In genomic region chr15:80856809-80857377, GRCh38 we compare ENCODE assay signal across 10 cellular contexts.
DNase-seq lines count a peak whose midpoint lies in the region; ATAC-seq and TF ChIP-seq lines count a peak whose summit lies in the region.
"Had no signal": no experiment of that assay in that cellular context is flagged by ENCODE, and none has a peak within 500 bp of the region (broad histone marks: within the 10 kb centered on the region; RNA-seq: fewer than 3 reads in every experiment).

No MANE protein-coding gene starts in this region.

- H3K4me2 ChIP-seq in H9 (ENCODE audit: insufficient read depth, insufficient read length, low read length), result no peak overlapping the region

- H3K27me3 ChIP-seq in ovary (no peaks in the 10 kb centered on the region), H9 (ENCODE audit: insufficient read depth, low read length) (no peaks in the 10 kb centered on the region)

- no peak overlapping the region for H2BK15ac ChIP-seq in H9 (ENCODE audit: low read depth, low read length)

- H4K5ac ChIP-seq in H9 (ENCODE audit: insufficient read length, low read depth, low read length), result no peak overlapping the region

- H2BK20ac ChIP-seq in H9 (ENCODE audit: low read depth, low read length, poor library complexity, severe bottlenecking), result no peak overlapping the region

- no peak overlapping the region for H3K4ac ChIP-seq in H9 (ENCODE audit: low read depth, low read length)

- no peak overlapping the region for H3T11ph ChIP-seq in H9 (ENCODE audit: low read length)

- no peak overlapping the region for H4K8ac ChIP-seq in H9 (replicated peaks; ENCODE audit: insufficient read length, low read depth, low read length)

- no peak for TF ChIP-seq POLR2A in ovary (IDR thresholded peaks at IDR 0.05)

- H3K56ac ChIP-seq in H9 (ENCODE audit: insufficient read length, low read depth, low read length), result no peak overlapping the region

- no peaks in the 10 kb centered on the region for H3K79me2 ChIP-seq in H9 (ENCODE audit: insufficient read depth, low read length)

- no peak overlapping the region for H3K14ac ChIP-seq in H9 (ENCODE audit: insufficient read depth, low read length)

- peaks cover 22% of the 10 kb centered on the region for H3K4me1 Mint-ChIP-seq in T-helper 17 cell
- peaks cover 8 to 9% of the 10 kb centered on the region in 2 experiments; a peak in 3 of 4 replicates for H3K4me1 Mint-ChIP-seq in H9
- H3K4me1 Mint-ChIP-seq in activated T-cell treated with anti-CD3 and anti-CD28 coated beads, Interleukin-2, amount 50 U/mL, for 72 hours (ENCODE audit: low read depth), result peaks cover 20% of the 10 kb centered on the region

- H3K4me3 ChIP-seq in ovary, result no peak overlapping the region

- H3K79me1 ChIP-seq in H9 (ENCODE audit: insufficient read depth, low read depth, low read length, poor library complexity, severe bottlenecking), result no peaks in the 10 kb centered on the region

- TF ChIP-seq CTCF in ovary (IDR thresholded peaks at IDR 0.05), result no peak
- no peak for TF ChIP-seq CTCF in H9 (conservative IDR thresholded peaks at IDR 0.05)

- intact Hi-C loops in ovary (cut with DNase I), result no loop called here

- ATAC-seq in T-helper 17 cell, result no peak
- ATAC-seq in activated T-cell treated with anti-CD3 and anti-CD28 coated beads, Interleukin-2, amount 50 U/mL, for 72 hours (replicated peaks in 1 of 2), result no peak

- no peaks in the 10 kb centered on the region for H4K20me1 ChIP-seq in H9 (ENCODE audit: control insufficient read depth, insufficient read depth, insufficient read length)

- H2AK5ac ChIP-seq in H9 (ENCODE audit: insufficient read length, low read length), result no peak overlapping the region

- no peaks in the 10 kb centered on the region for H3K36me3 Mint-ChIP-seq in T-helper 17 cell (ENCODE audit: low read depth)
- no peaks in the 10 kb centered on the region for H3K36me3 Mint-ChIP-seq in H9 (ENCODE audit: insufficient read depth in 1 of 3, low read depth in 3 of 3)
- H3K36me3 Mint-ChIP-seq in activated T-cell treated with anti-CD3 and anti-CD28 coated beads, Interleukin-2, amount 50 U/mL, for 72 hours (ENCODE audit: insufficient read depth in 2 of 2), result no peaks in the 10 kb centered on the region

- H2BK5ac ChIP-seq in H9 (ENCODE audit: insufficient read length, low read length), result no peak overlapping the region

- DNase-seq in Daoy (ENCODE audit: low read depth) (peak; percentile 45), NCI-H2196 (lab: John Stamatoyannopoulos, UW; ENCODE audit: unreplicated experiment) (peak; percentile 84), epithelial cell of prostate (ENCODE audit: low read depth, low spot score) (no peak), ovary (peak in 3 of 5 donors; percentile 41 to 58 (median 44)), T-helper 17 cell (no peak), H9 (no peak), activated T-cell treated with anti-CD3 and anti-CD28 coated beads for 4 hours (no peak)
- DNase-seq in activated T-cell treated with anti-CD3 and anti-CD28 coated beads, Interleukin-2, amount 50 U/mL, for 72 hours, result no peak
- DNase-seq: activated CD4-positive, alpha-beta memory T cell treated with anti-CD3 and anti-CD28 coated beads, Interleukin-2, amount 10 ng/mL, durations not matched to agents 7 days and 5 days; effector CD8-positive, alpha-beta T cell had no signal

- no peak overlapping the region for H3K18ac ChIP-seq in H9 (ENCODE audit: insufficient read length, low read depth, low read length)

- peaks cover 10% of the 10 kb centered on the region for H3K4me1 ChIP-seq in ovary (ENCODE audit: insufficient read depth)
- H3K4me1 ChIP-seq in H9 (ENCODE audit: insufficient read depth, low read length), result no peaks in the 10 kb centered on the region

- H3K27ac Mint-ChIP-seq in T-helper 17 cell (no peak overlapping the region), H9 (peak overlapping the region in 1 of 3 experiments; percentile 23; a peak in 2 of 7 replicates)
- H3K27ac Mint-ChIP-seq in activated T-cell treated with anti-CD3 and anti-CD28 coated beads, Interleukin-2, amount 50 U/mL, for 72 hours, result no peak overlapping the region
- H3K27ac Mint-ChIP-seq: activated CD4-positive, alpha-beta memory T cell treated with anti-CD3 and anti-CD28 coated beads, Interleukin-2, amount 10 ng/mL, durations not matched to agents 7 days and 5 days had no signal

- H3K27me3 Mint-ChIP-seq in T-helper 17 cell (peaks cover 26% of the 10 kb centered on the region), H9 (ENCODE audit: low read depth) (peaks cover 15% of the 10 kb centered on the region)
- H3K27me3 Mint-ChIP-seq in activated T-cell treated with anti-CD3 and anti-CD28 coated beads, Interleukin-2, amount 50 U/mL, for 72 hours (ENCODE audit: low read depth), result peaks cover 6% of the 10 kb centered on the region

- H3K4me3 Mint-ChIP-seq in T-helper 17 cell, result no peak overlapping the region
- H3K4me3 Mint-ChIP-seq in H9, result no peak overlapping the region
- H3K4me3 Mint-ChIP-seq in activated T-cell treated with anti-CD3 and anti-CD28 coated beads, Interleukin-2, amount 50 U/mL, for 72 hours, result no peak overlapping the region
- H3K4me3 Mint-ChIP-seq: activated CD4-positive, alpha-beta memory T cell treated with anti-CD3 and anti-CD28 coated beads, Interleukin-2, amount 10 ng/mL, durations not matched to agents 7 days and 5 days had no signal

- no peak for TF ChIP-seq EP300 in ovary (IDR thresholded peaks at IDR 0.05)

- WGBS in ovary, 3 donors, result 47 to 53% (median 49%) methylated on average over 8 of the region's 8 CpGs
- no CpG with 5 or more reads among the region's 8 CpGs for WGBS in H9 (ENCODE audit: extremely low coverage, insufficient read length, low lambda C conversion rate)

- H3K9me3 Mint-ChIP-seq in H9, result no peaks in the 10 kb centered on the region; a peak in 1 of 5 replicates
- H3K9me3 Mint-ChIP-seq in activated T-cell treated with anti-CD3 and anti-CD28 coated beads, Interleukin-2, amount 50 U/mL, for 72 hours, result no peaks in the 10 kb centered on the region
- H3K9me3 Mint-ChIP-seq: activated CD4-positive, alpha-beta memory T cell treated with anti-CD3 and anti-CD28 coated beads, Interleukin-2, amount 10 ng/mL, durations not matched to agents 7 days and 5 days had no signal

- H3K9me3 ChIP-seq in ovary (no peaks in the 10 kb centered on the region), T-helper 17 cell (ENCODE audit: control insufficient read depth, low read length, poor library complexity, severe bottlenecking) (no peaks in the 10 kb centered on the region), H9 (ENCODE audit: control insufficient read depth, low read depth, low read length) (no peaks in the 10 kb centered on the region)

- H3K36me3 ChIP-seq in ovary, result no peaks in the 10 kb centered on the region

- H2AFZ ChIP-seq in H9 (ENCODE audit: low read length), result no peak overlapping the region

- H3K27ac ChIP-seq in epithelial cell of prostate (peak overlapping the region; percentile 23), ovary (no peak overlapping the region), H9 (ENCODE audit: insufficient read length, low read depth, low read length) (no peak overlapping the region)

- no peak overlapping the region for H2BK12ac ChIP-seq in H9 (ENCODE audit: insufficient read length, low read depth, low read length)

- H3K9ac ChIP-seq in H9 (ENCODE audit: extremely low read depth, insufficient read length, low read length), result no peak overlapping the region

- H3K23ac ChIP-seq in H9 (ENCODE audit: insufficient read length, low read depth, low read length), result no peak overlapping the region

- no peaks in the 10 kb centered on the region for H3K23me2 ChIP-seq in H9 (ENCODE audit: insufficient read length, low read depth, low read length, poor library complexity, severe bottlenecking)

- no peak overlapping the region for H4K91ac ChIP-seq in H9 (ENCODE audit: insufficient read length, low read depth, low read length)

- H2BK120ac ChIP-seq in H9 (ENCODE audit: low read depth, low read length, poor library complexity, severe bottlenecking), result no peak overlapping the region

Comparison
In these comparisons a context has a peak if more than half of its experiments do, and no peak if none do; other contexts are left out.
1. DNase-seq: peak in Daoy (single experiment), NCI-H2196 (single experiment) and ovary (3 of 5); none in epithelial cell of prostate (single experiment), T-helper 17 cell (0 of 3), H9 (single experiment), activated T-cell treated with anti-CD3 and anti-CD28 coated beads for 4 hours (single experiment) and activated T-cell treated with anti-CD3 and anti-CD28 coated beads, Interleukin-2, amount 50 U/mL, for 72 hours (0 of 2).